19 cellular contexts compared by ENCODE assay signal in genomic region chr7:74103219-74103772, GRCh38.
"Had no signal": no experiment of that assay in that cellular context is flagged by ENCODE, and none has a peak within 500 bp of the region (broad histone marks: within the 10 kb centered on the region; RNA-seq: fewer than 3 reads in every experiment).

No MANE protein-coding gene starts in this region.

- H3K9me3 ChIP-seq: adrenal gland, sigmoid colon, spleen had no signal

- H3K27me3 ChIP-seq: adrenal gland, cardiac muscle cell, sigmoid colon, spleen had no signal

- DNase-seq: activated CD4-positive, alpha-beta memory T cell treated with anti-CD3 and anti-CD28 coated beads for 36 hours; activated CD4-positive, alpha-beta T cell treated with anti-CD3 and anti-CD28 coated beads for 36 hours; activated gamma-delta T cell treated with Interleukin-2 at 50 U/mL for 16 hours; activated T-cell treated with anti-CD3 and anti-CD28 coated beads for 4 hours; adrenal gland; dermis blood vessel endothelial cell; effector memory CD4-positive, alpha-beta T cell; immature natural killer cell; mesendoderm; naive thymus-derived CD4-positive, alpha-beta T cell; sigmoid colon; spleen; stimulated activated naive B cell treated with anti-CD40 and anti-IgM and Interleukin-4, amounts not matched to agents 10 μg/mL and 1 μg/mL and 100 μg/mL, for 72 hours had no signal

- H3K27ac ChIP-seq: adrenal gland, cardiac muscle cell, parathyroid adenoma, sigmoid colon, spleen had no signal

- H3K4me3 ChIP-seq: adrenal gland, cardiac muscle cell, sigmoid colon, spleen had no signal

- ATAC-seq: activated CD4-positive, alpha-beta T cell treated with anti-CD3 and anti-CD28 coated beads for 36 hours; activated naive CD4-positive, alpha-beta T cell treated with anti-CD3 and anti-CD28 coated beads, Interleukin-2, amount 50 U/mL, for 72 hours; naive thymus-derived CD4-positive, alpha-beta T cell; stimulated activated naive B cell treated with anti-CD40 and anti-IgM and Interleukin-4, amounts not matched to agents 10 μg/mL and 1 μg/mL and 100 μg/mL, for 72 hours had no signal

- FAIRE-seq: endothelial cell of umbilical vein, frontal cortex, urothelium cell line had no signal

- H3K4me1 ChIP-seq: adrenal gland, parathyroid adenoma, sigmoid colon had no signal
